In genomic region chr17:19755392-19755791, GRCh38 we compare ENCODE assay signal across 19 cellular contexts. TPM values are rescaled to one million over a fixed set of nuclear protein-coding genes. Genes with fewer than 3 reads are reported as not detected.
"Had no signal": no experiment of that assay in that cellular context is flagged by ENCODE, and none has a peak within 500 bp of the region (broad histone marks: within the 10 kb centered on the region; RNA-seq: fewer than 3 reads in every experiment).

No MANE protein-coding gene starts in this region.

- H3K27me3 ChIP-seq: dorsolateral prefrontal cortex, neural progenitor cell, tibial nerve, vagina had no signal

- H3K4me3 ChIP-seq: dorsolateral prefrontal cortex, neural progenitor cell, tibial nerve, vagina had no signal

- H3K79me2 ChIP-seq: parathyroid adenoma had no signal

- H3K27ac Mint-ChIP-seq: activated CD4-positive, alpha-beta memory T cell treated with anti-CD3 and anti-CD28 coated beads, Interleukin-2, amount 10 ng/mL, durations not matched to agents 7 days and 5 days; neural progenitor cell had no signal

- H3K9me3 Mint-ChIP-seq: activated CD4-positive, alpha-beta memory T cell treated with anti-CD3 and anti-CD28 coated beads, Interleukin-2, amount 10 ng/mL, durations not matched to agents 7 days and 5 days; neural progenitor cell had no signal

- H3K4me1 Mint-ChIP-seq: activated CD4-positive, alpha-beta memory T cell treated with anti-CD3 and anti-CD28 coated beads, Interleukin-2, amount 10 ng/mL, durations not matched to agents 7 days and 5 days; neural progenitor cell had no signal

- H3K4me1 ChIP-seq: parathyroid adenoma had no signal

- H3K4me3 Mint-ChIP-seq: activated CD4-positive, alpha-beta memory T cell treated with anti-CD3 and anti-CD28 coated beads, Interleukin-2, amount 10 ng/mL, durations not matched to agents 7 days and 5 days; neural progenitor cell had no signal

- H2AFZ ChIP-seq: neural progenitor cell, parathyroid adenoma had no signal

- DNase-seq: activated CD4-positive, alpha-beta memory T cell treated with anti-CD3 and anti-CD28 coated beads, Interleukin-2, amount 10 ng/mL, durations not matched to agents 7 days and 5 days; activated CD8-positive, alpha-beta memory T cell treated with anti-CD3 and anti-CD28 coated beads, Interleukin-2, amount 50 U/mL, for 48 hours; activated naive CD4-positive, alpha-beta T cell treated with Interleukin-2 at 50 U/mL for 16 hours; hippocampal formation; kidney glomerular epithelial cell; midbrain; retina; T1000 had no signal

- H3K27me3 Mint-ChIP-seq: activated CD4-positive, alpha-beta memory T cell treated with anti-CD3 and anti-CD28 coated beads, Interleukin-2, amount 10 ng/mL, durations not matched to agents 7 days and 5 days had no signal

- H3K36me3 ChIP-seq: neural progenitor cell, tibial nerve, vagina had no signal

- H3K27ac ChIP-seq: neural progenitor cell, parathyroid adenoma, tibial nerve, vagina had no signal

- H3K9ac ChIP-seq: neural progenitor cell, parathyroid adenoma had no signal

- H3K36me3 Mint-ChIP-seq: neural progenitor cell had no signal

- FAIRE-seq: endometrium had no signal

- ATAC-seq: esophagus mucosa had no signal

- H3K9me3 ChIP-seq: tibial nerve, vagina had no signal

- H3K4me2 ChIP-seq: neural progenitor cell had no signal

RNA-seq across cellular contexts. Expression of gene ALDH3A1, which starts 7.3 kb away (rescaled TPM):
- total RNA-seq: activated CD4-positive, alpha-beta memory T cell treated with anti-CD3 and anti-CD28 coated beads, Interleukin-2, amount 10 ng/mL, durations not matched to agents 7 days and 5 days; glomerular endothelial cell; skeletal muscle tissue had no signal

RNA-seq across cellular contexts. Expression of gene SLC47A2, which starts 39.0 kb away (rescaled TPM):
- total RNA-seq: activated CD4-positive, alpha-beta memory T cell treated with anti-CD3 and anti-CD28 coated beads, Interleukin-2, amount 10 ng/mL, durations not matched to agents 7 days and 5 days; glomerular endothelial cell; skeletal muscle tissue; subcutaneous adipose tissue; tibial nerve had no signal
- polyA plus RNA-seq: adipose tissue had no signal
